8 cellular contexts compared by ENCODE assay signal in genomic region chr20:62776692-62777527, GRCh38. TPM values are rescaled to one million over a fixed set of nuclear protein-coding genes. Genes with fewer than 3 reads are reported as not detected.
DNase-seq lines count a peak whose midpoint lies in the region; ATAC-seq, FAIRE-seq and TF ChIP-seq lines count a peak whose summit lies in the region.

No MANE protein-coding gene starts in this region.

- no peaks in the 10 kb centered on the region for H3K79me2 ChIP-seq in neural progenitor cell (ENCODE audit: low read depth)

- TF ChIP-seq CTCF in A549 (IDR thresholded peaks at IDR 0.05) = no peak
- no peak for TF ChIP-seq CTCF in neural progenitor cell (IDR thresholded peaks at IDR 0.05)

- no peaks in the 10 kb centered on the region for H4K20me1 ChIP-seq in neural progenitor cell (ENCODE audit: low read depth)

- H3K4me3 ChIP-seq in A549 (no peak overlapping the region), neural progenitor cell (no peak overlapping the region)

- H3K9ac ChIP-seq in neural progenitor cell = no peak overlapping the region

- no peaks in the 10 kb centered on the region for H3K36me3 ChIP-seq in neural progenitor cell

- peak in 1 of 2 experiments; percentile 61 for DNase-seq in A549 (ENCODE audit: low read depth in 1 of 2, low spot score in 1 of 2)
- peak; percentile 56 for DNase-seq in H4 (ENCODE audit: low spot score)
- peak; percentile 59 for DNase-seq in SK-N-DZ (ENCODE audit: low spot score)
- DNase-seq in neural progenitor cell (ENCODE audit: low spot score) = no peak
- DNase-seq in HuH-7 (ENCODE audit: low spot score) = no peak

- no peak for TF ChIP-seq RAD21 in A549 (conservative IDR thresholded peaks at IDR 0.05 in 1 of 2, IDR thresholded peaks at IDR 0.05 in 1 of 2)

- CTCF ChIA-PET in A549 (lab: Yijun Ruan, JAX) = interaction anchor here (0.5 to 1.3 kb wide), 2 partner anchors 32 to 108 kb away, joined by 3 to 5 read pairs; no protein-coding TSS in a partner anchor

- H3K9me3 ChIP-seq in A549 (no peaks in the 10 kb centered on the region), neural progenitor cell (ENCODE audit: low read depth) (no peaks in the 10 kb centered on the region)

- H3K4me2 ChIP-seq in A549 = peak overlapping the region; percentile 25; the same call in 2 of the 3 replicates
- no peak overlapping the region for H3K4me2 ChIP-seq in neural progenitor cell

- no peaks in the 10 kb centered on the region for H3K27me3 ChIP-seq in neural progenitor cell

- H3K4me1 Mint-ChIP-seq in activated naive CD4-positive, alpha-beta T cell treated with anti-CD3 and anti-CD28 coated beads, Interleukin-2, amount 50 U/mL, for 24 hours = peaks cover 59% of the 10 kb centered on the region
- peaks cover 44% of the 10 kb centered on the region for H3K4me1 Mint-ChIP-seq in neural progenitor cell

- no peak for TF ChIP-seq POLR2A in A549 (IDR thresholded peaks at IDR 0.05; ENCODE audit: low read length)

- no peak for TF ChIP-seq EP300 in A549 (IDR thresholded peaks at IDR 0.05)

- H3K4me3 Mint-ChIP-seq in activated naive CD4-positive, alpha-beta T cell treated with anti-CD3 and anti-CD28 coated beads, Interleukin-2, amount 50 U/mL, for 24 hours = peak overlapping the region; percentile 74
- no peak overlapping the region for H3K4me3 Mint-ChIP-seq in neural progenitor cell

- no peaks in the 10 kb centered on the region for H3K36me3 Mint-ChIP-seq in activated naive CD4-positive, alpha-beta T cell treated with anti-CD3 and anti-CD28 coated beads, Interleukin-2, amount 50 U/mL, for 24 hours
- no peaks in the 10 kb centered on the region for H3K36me3 Mint-ChIP-seq in neural progenitor cell

- H3K27me3 Mint-ChIP-seq in activated naive CD4-positive, alpha-beta T cell treated with anti-CD3 and anti-CD28 coated beads, Interleukin-2, amount 50 U/mL, for 24 hours = no peaks in the 10 kb centered on the region
- H3K27me3 Mint-ChIP-seq in neural progenitor cell (ENCODE audit: insufficient read depth, low read depth) = peaks cover 9% of the 10 kb centered on the region

- peak overlapping the region; percentile 96 for H3K27ac Mint-ChIP-seq in activated naive CD4-positive, alpha-beta T cell treated with anti-CD3 and anti-CD28 coated beads, Interleukin-2, amount 50 U/mL, for 24 hours
- H3K27ac Mint-ChIP-seq in neural progenitor cell = peak overlapping the region; percentile 63

- H3F3A ChIP-seq in neural progenitor cell (ENCODE audit: low read depth) = no peaks in the 10 kb centered on the region

- H2AFZ ChIP-seq in neural progenitor cell (replicated peaks) = no peak overlapping the region

- POLR2A ChIA-PET in A549 (lab: Yijun Ruan, JAX) = no interaction called here

- no peak for FAIRE-seq in A549 (lab: Jason Lieb, UNC)

- ATAC-seq in A549 (peak in 1 of 2 experiments; percentile 60; a peak in 3 of 6 replicates), GM18873 (IDR thresholded peaks at IDR 0.05; ENCODE audit: low FRiP score, unreplicated experiment) (no peak), GM21619 (IDR thresholded peaks at IDR 0.05; ENCODE audit: unreplicated experiment) (no peak)

- H3K4me1 ChIP-seq in A549 = no peaks in the 10 kb centered on the region
- peaks cover 6% of the 10 kb centered on the region for H3K4me1 ChIP-seq in neural progenitor cell

- 75% methylated on average over 9 of the region's 14 CpGs for WGBS in A549 (ENCODE audit: missing lambda C conversion rate)

- peak overlapping the region in 1 of 2 experiments; percentile 49; a peak in 2 of 6 replicates for H3K27ac ChIP-seq in A549
- no peak overlapping the region for H3K27ac ChIP-seq in neural progenitor cell

- no peaks in the 10 kb centered on the region for H3K9me3 Mint-ChIP-seq in activated naive CD4-positive, alpha-beta T cell treated with anti-CD3 and anti-CD28 coated beads, Interleukin-2, amount 50 U/mL, for 24 hours
- H3K9me3 Mint-ChIP-seq in neural progenitor cell = no peaks in the 10 kb centered on the region

TF ChIP-seq in A549, 52 proteins besides CTCF, POLR2A, EP300 and RAD21:
- TF ChIP-seq SMC3 (IDR thresholded peaks at IDR 0.05) = no peak
- TF ChIP-seq ZFP36 (IDR thresholded peaks at IDR 0.05; ENCODE audit: borderline replicate concordance, partially characterized antibody) = no peak
- TF ChIP-seq JUN (IDR thresholded peaks at IDR 0.05) = no peak
- TF ChIP-seq CBX8 (IDR thresholded peaks at IDR 0.05) = no peak
- TF ChIP-seq, protein P1, sequence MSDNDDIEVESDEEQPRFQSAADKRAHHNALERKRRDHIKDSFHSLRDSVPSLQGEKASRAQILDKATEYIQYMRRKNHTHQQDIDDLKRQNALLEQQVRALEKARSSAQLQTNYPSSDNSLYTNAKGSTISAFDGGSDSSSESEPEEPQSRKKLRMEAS (IDR thresholded peaks at IDR 0.05) = no peak
- TF ChIP-seq CEBPB (IDR thresholded peaks at IDR 0.05) = no peak
- TF ChIP-seq MAFK (IDR thresholded peaks at IDR 0.05; ENCODE audit: partially characterized antibody) = no peak
- no peak for TF ChIP-seq HEYL (CRISPR knock-in tag; IDR thresholded peaks at IDR 0.05)
- TF ChIP-seq KDM5A (IDR thresholded peaks at IDR 0.05) = no peak
- no peak for TF ChIP-seq ZNF302 (CRISPR knock-in tag; IDR thresholded peaks at IDR 0.05)
- no peak for TF ChIP-seq POLR2AphosphoS2 (conservative IDR thresholded peaks at IDR 0.05; ENCODE audit: low read length)

RNA-seq across cellular contexts. Expression of gene MRGBP, which starts 19.4 kb away (rescaled TPM):
- 14.6 and 21.1 TPM in 2 replicates for polyA plus RNA-seq in A549 (2011; rRNA removed)
- polyA plus RNA-seq in A549 (2012; cell fraction: cytosol; rRNA removed) = 23.8 and 26.4 TPM in 2 replicates
- 24.0 and 25.2 TPM in 2 replicates for polyA plus RNA-seq in A549 (2012; cell fraction: nucleus; rRNA removed)
- 16.8 to 18.4 TPM (median 17.5 TPM) in 3 replicates for polyA plus RNA-seq in A549 (2017; fragmentation: RNase III; extraction: RNeasy Plus Mini Kit Qiagen cat#74134 plus additional on column Dnase treatment)
- 15.9 and 18.8 TPM in 2 replicates for polyA minus RNA-seq in A549 (2011; rRNA and poly(A)+ RNA removed)
- 33.9 and 34.2 TPM in 2 replicates for total RNA-seq in H4 (2014; rRNA removed; shearing (Covaris generic))
- polyA plus RNA-seq in SK-N-DZ (2014; cell fraction: cytosol; rRNA removed) = 32.5 and 36.2 TPM in 2 replicates
- 38.2 and 42.4 TPM in 2 replicates for polyA plus RNA-seq in SK-N-DZ (2014; cell fraction: nucleus; rRNA removed)
- 14.0 and 18.1 TPM in 2 replicates for total RNA-seq in neural progenitor cell (ENCODE audit: low replicate concordance)

RNA-seq across cellular contexts. Expression of gene OGFR, which starts 27.7 kb away (rescaled TPM):
- 15.9 and 16.1 TPM in 2 replicates for polyA plus RNA-seq in A549 (2011; rRNA removed)
- 37.8 and 39.1 TPM in 2 replicates for polyA plus RNA-seq in A549 (2012; cell fraction: cytosol; rRNA removed)
- polyA plus RNA-seq in A549 (2012; cell fraction: nucleus; rRNA removed) = 58.1 and 61.4 TPM in 2 replicates
- polyA plus RNA-seq in A549 (2017; fragmentation: RNase III; extraction: RNeasy Plus Mini Kit Qiagen cat#74134 plus additional on column Dnase treatment) = 33.7 to 36.7 TPM (median 35.6 TPM) in 3 replicates
- polyA minus RNA-seq in A549 (2011; rRNA and poly(A)+ RNA removed) = 17.2 and 17.6 TPM in 2 replicates
- total RNA-seq in H4 (2014; rRNA removed; shearing (Covaris generic)) = 30.9 and 43.8 TPM in 2 replicates
- 26.0 and 50.0 TPM in 2 replicates for polyA plus RNA-seq in SK-N-DZ (2014; cell fraction: cytosol; rRNA removed)
- 40.1 and 56.7 TPM in 2 replicates for polyA plus RNA-seq in SK-N-DZ (2014; cell fraction: nucleus; rRNA removed)
- total RNA-seq in neural progenitor cell (ENCODE audit: low replicate concordance) = 7.0 and 23.9 TPM in 2 replicates

RNA-seq across cellular contexts. Expression of gene COL9A3, which starts 39.9 kb away (rescaled TPM):
- polyA plus RNA-seq in A549 (2011; rRNA removed) = 0.26 and 0.41 TPM in 2 replicates
- 0.62 and 0.67 TPM in 2 replicates for polyA plus RNA-seq in A549 (2012; cell fraction: cytosol; rRNA removed)
- 2.1 and 2.5 TPM in 2 replicates for polyA plus RNA-seq in A549 (2012; cell fraction: nucleus; rRNA removed)
- polyA plus RNA-seq in A549 (2017; fragmentation: RNase III; extraction: RNeasy Plus Mini Kit Qiagen cat#74134 plus additional on column Dnase treatment) = 0.42 to 0.54 TPM (median 0.49 TPM) in 3 replicates
- polyA minus RNA-seq in A549 (2011; rRNA and poly(A)+ RNA removed) = 0.29 TPM in 1 of 2 replicates, not detected in the other
- total RNA-seq in H4 (2014; rRNA removed; shearing (Covaris generic)) = not detected in 2 replicates
- 0.80 and 4.1 TPM in 2 replicates for polyA plus RNA-seq in SK-N-DZ (2014; cell fraction: cytosol; rRNA removed)
- polyA plus RNA-seq in SK-N-DZ (2014; cell fraction: nucleus; rRNA removed) = 27.0 and 28.9 TPM in 2 replicates
- total RNA-seq in neural progenitor cell (ENCODE audit: low replicate concordance) = 10.5 and 34.8 TPM in 2 replicates

Comparison
In these comparisons a context has a peak if more than half of its experiments do, and no peak if none do; other contexts are left out.
1. DNase-seq: peak in H4 (single experiment) and SK-N-DZ (single experiment); none in neural progenitor cell (single experiment) and HuH-7 (single experiment).
2. RNA of gene COL9A3, which starts 39.9 kb away (total RNA-seq): 10.5 to 34.8 TPM in neural progenitor cell; not detected in H4; every median in the first group is over 10 times any median in the second.